Comparison of ENCODE assay signal across 1 cellular context in the genomic region with DNA sequence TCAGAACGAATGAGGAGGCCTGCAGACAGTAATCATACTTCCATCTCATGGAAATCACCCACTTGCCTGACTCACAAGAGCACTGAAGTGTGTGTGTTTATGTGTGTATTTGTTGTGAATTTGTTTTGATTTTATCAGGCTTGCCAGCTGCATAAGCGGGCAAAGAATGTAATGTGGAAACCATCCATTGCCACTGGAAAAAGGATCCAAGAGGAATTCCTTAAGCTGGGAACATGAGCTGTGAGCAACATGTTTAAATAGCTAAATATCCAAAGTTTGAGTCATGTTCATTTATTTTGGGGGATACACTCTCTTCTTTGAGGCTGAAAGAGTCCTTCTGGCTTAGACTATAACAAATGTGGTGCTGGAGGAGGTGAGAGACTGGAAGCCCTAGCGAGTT.
TF ChIP-seq lines count a peak whose summit lies in the region.

No MANE protein-coding gene starts in this region.

TF ChIP-seq in K562, 482 proteins besides CTCF, POLR2A, EP300 and RAD21 (continued from another document):
- TF ChIP-seq, protein P1, sequence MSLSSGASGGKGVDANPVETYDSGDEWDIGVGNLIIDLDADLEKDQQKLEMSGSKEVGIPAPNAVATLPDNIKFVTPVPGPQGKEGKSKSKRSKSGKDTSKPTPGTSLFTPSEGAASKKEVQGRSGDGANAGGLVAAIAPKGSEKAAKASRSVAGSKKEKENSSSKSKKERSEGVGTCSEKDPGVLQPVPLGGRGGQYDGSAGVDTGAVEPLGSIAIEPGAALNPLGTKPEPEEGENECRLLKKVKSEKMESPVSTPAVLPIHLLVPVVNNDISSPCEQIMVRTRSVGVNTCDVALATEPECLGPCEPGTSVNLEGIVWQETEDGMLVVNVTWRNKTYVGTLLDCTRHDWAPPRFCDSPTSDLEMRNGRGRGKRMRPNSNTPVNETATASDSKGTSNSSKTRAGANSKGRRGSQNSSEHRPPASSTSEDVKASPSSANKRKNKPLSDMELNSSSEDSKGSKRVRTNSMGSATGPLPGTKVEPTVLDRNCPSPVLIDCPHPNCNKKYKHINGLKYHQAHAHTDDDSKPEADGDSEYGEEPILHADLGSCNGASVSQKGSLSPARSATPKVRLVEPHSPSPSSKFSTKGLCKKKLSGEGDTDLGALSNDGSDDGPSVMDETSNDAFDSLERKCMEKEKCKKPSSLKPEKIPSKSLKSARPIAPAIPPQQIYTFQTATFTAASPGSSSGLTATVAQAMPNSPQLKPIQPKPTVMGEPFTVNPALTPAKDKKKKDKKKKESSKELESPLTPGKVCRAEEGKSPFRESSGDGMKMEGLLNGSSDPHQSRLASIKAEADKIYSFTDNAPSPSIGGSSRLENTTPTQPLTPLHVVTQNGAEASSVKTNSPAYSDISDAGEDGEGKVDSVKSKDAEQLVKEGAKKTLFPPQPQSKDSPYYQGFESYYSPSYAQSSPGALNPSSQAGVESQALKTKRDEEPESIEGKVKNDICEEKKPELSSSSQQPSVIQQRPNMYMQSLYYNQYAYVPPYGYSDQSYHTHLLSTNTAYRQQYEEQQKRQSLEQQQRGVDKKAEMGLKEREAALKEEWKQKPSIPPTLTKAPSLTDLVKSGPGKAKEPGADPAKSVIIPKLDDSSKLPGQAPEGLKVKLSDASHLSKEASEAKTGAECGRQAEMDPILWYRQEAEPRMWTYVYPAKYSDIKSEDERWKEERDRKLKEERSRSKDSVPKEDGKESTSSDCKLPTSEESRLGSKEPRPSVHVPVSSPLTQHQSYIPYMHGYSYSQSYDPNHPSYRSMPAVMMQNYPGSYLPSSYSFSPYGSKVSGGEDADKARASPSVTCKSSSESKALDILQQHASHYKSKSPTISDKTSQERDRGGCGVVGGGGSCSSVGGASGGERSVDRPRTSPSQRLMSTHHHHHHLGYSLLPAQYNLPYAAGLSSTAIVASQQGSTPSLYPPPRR (CRISPR knock-in tag; IDR thresholded peaks at IDR 0.05; ENCODE audit: borderline replicate concordance): no peak
- TF ChIP-seq ETS2 (tag; IDR thresholded peaks at IDR 0.05; ENCODE audit: borderline replicate concordance, poor library complexity, severe bottlenecking): no peak
